26 cellular contexts compared by ENCODE assay signal in genomic region chr15:50365570-50365969, GRCh38. TPM values are rescaled to one million over a fixed set of nuclear protein-coding genes. Genes with fewer than 3 reads are reported as not detected.
DNase-seq lines count a peak whose midpoint lies in the region; ATAC-seq, FAIRE-seq and TF ChIP-seq lines count a peak whose summit lies in the region.
"Had no signal": no experiment of that assay in that cellular context is flagged by ENCODE, and none has a peak within 500 bp of the region (broad histone marks: within the 10 kb centered on the region; RNA-seq: fewer than 3 reads in every experiment).

No MANE protein-coding gene starts in this region.

- ATAC-seq in activated T-cell treated with anti-CD3 and anti-CD28 coated beads, Interleukin-2, amount 50 U/mL, for 72 hours (replicated peaks in 1 of 2), result no peak
- ATAC-seq in naive thymus-derived CD8-positive, alpha-beta T cell, result no peak
- ATAC-seq in GM21367 (IDR thresholded peaks at IDR 0.05; ENCODE audit: unreplicated experiment), result no peak
- ATAC-seq: GM23338, HepG2, PC-3 had no signal

- TF ChIP-seq CTCF in osteocyte (IDR thresholded peaks at IDR 0.05), result no peak

- DNase-seq in activated T-cell treated with anti-CD3 and anti-CD28 coated beads, Interleukin-2, amount 50 U/mL, for 72 hours, result no peak
- no peak for DNase-seq in activated T-cell treated with anti-CD3 and anti-CD28 coated beads, Interleukin-2, amount 50 U/mL, for 1 hour
- no peak for DNase-seq in activated naive CD8-positive, alpha-beta T cell treated with anti-CD3 and anti-CD28 coated beads for 36 hours
- no peak for DNase-seq in naive thymus-derived CD8-positive, alpha-beta T cell
- DNase-seq in NCI-H1105 treated with DMSO at 0.1 percent for 48 hours (lab: John Stamatoyannopoulos, UW) (no peak), GM12892 (ENCODE audit: insufficient read length) (no peak), osteocyte (ENCODE audit: extremely low spot score, unreplicated experiment) (no peak)
- DNase-seq: 8988T, C1 segment of cervical spinal cord, DMS53, GDM1, KBM-7, MM.1S, NCI-H1048, NCI-H1436, NCI-H187 treated with DMSO at 0.1 percent for 48 hours, NCI-H2107, NCI-H446 treated with DMSO at 0.1 percent for 48 hours, NCI-H526 treated with DMSO at 0.1 percent for 48 hours, PC-3, RPMI8226, SHP77 had no signal

- no peak for FAIRE-seq in GM12892 (lab: Jason Lieb, UNC)
- FAIRE-seq: D721Med, HepG2 had no signal

- POLR2A ChIA-PET in naive thymus-derived CD8-positive, alpha-beta T cell (lab: Charles Lee), result no interaction called here

- H3K27me3 Mint-ChIP-seq in activated T-cell treated with anti-CD3 and anti-CD28 coated beads, Interleukin-2, amount 50 U/mL, for 72 hours (ENCODE audit: low read depth), result no peaks in the 10 kb centered on the region
- no peaks in the 10 kb centered on the region for H3K27me3 Mint-ChIP-seq in activated naive CD8-positive, alpha-beta T cell treated with anti-CD3 and anti-CD28 coated beads for 36 hours
- H3K27me3 Mint-ChIP-seq in naive thymus-derived CD8-positive, alpha-beta T cell, result no peaks in the 10 kb centered on the region
- no peaks in the 10 kb centered on the region for H3K27me3 Mint-ChIP-seq in osteocyte (ENCODE audit: unreplicated experiment)

- H3K27ac Mint-ChIP-seq in activated T-cell treated with anti-CD3 and anti-CD28 coated beads, Interleukin-2, amount 50 U/mL, for 72 hours, result peak overlapping the region; percentile 38
- peak overlapping the region; percentile 37 for H3K27ac Mint-ChIP-seq in activated naive CD8-positive, alpha-beta T cell treated with anti-CD3 and anti-CD28 coated beads for 36 hours
- peak overlapping the region in 9 of 10 donors; percentile 24 to 91 (median 59) for H3K27ac Mint-ChIP-seq in naive thymus-derived CD8-positive, alpha-beta T cell
- H3K27ac Mint-ChIP-seq in osteocyte (ENCODE audit: unreplicated experiment), result no peak overlapping the region
- H3K27ac Mint-ChIP-seq: GM23338 had no signal

- H3K4me3 Mint-ChIP-seq in activated T-cell treated with anti-CD3 and anti-CD28 coated beads, Interleukin-2, amount 50 U/mL, for 72 hours, result no peak overlapping the region
- H3K4me3 Mint-ChIP-seq in activated naive CD8-positive, alpha-beta T cell treated with anti-CD3 and anti-CD28 coated beads for 36 hours, result no peak overlapping the region
- no peak overlapping the region for H3K4me3 Mint-ChIP-seq in naive thymus-derived CD8-positive, alpha-beta T cell
- no peak overlapping the region for H3K4me3 Mint-ChIP-seq in osteocyte (ENCODE audit: unreplicated experiment)
- H3K4me3 Mint-ChIP-seq: GM23338 had no signal

- peaks cover 11 to 22% of the 10 kb centered on the region in 2 donors for H3K36me3 Mint-ChIP-seq in activated T-cell treated with anti-CD3 and anti-CD28 coated beads, Interleukin-2, amount 50 U/mL, for 72 hours (ENCODE audit: insufficient read depth in 2 of 2)
- H3K36me3 Mint-ChIP-seq in activated naive CD8-positive, alpha-beta T cell treated with anti-CD3 and anti-CD28 coated beads for 36 hours, result peaks cover 38% of the 10 kb centered on the region
- peaks cover 0 to 54% (median 14%) of the 10 kb centered on the region in 3 donors for H3K36me3 Mint-ChIP-seq in naive thymus-derived CD8-positive, alpha-beta T cell
- peaks cover 15% of the 10 kb centered on the region for H3K36me3 Mint-ChIP-seq in osteocyte (ENCODE audit: unreplicated experiment)

- peaks cover 31% of the 10 kb centered on the region for H3K4me1 Mint-ChIP-seq in activated T-cell treated with anti-CD3 and anti-CD28 coated beads, Interleukin-2, amount 50 U/mL, for 72 hours (ENCODE audit: low read depth)
- H3K4me1 Mint-ChIP-seq in activated naive CD8-positive, alpha-beta T cell treated with anti-CD3 and anti-CD28 coated beads for 36 hours, result peaks cover 23% of the 10 kb centered on the region
- peaks cover 14 to 42% (median 27%) of the 10 kb centered on the region in 4 donors for H3K4me1 Mint-ChIP-seq in naive thymus-derived CD8-positive, alpha-beta T cell
- no peaks in the 10 kb centered on the region for H3K4me1 Mint-ChIP-seq in osteocyte (ENCODE audit: unreplicated experiment)
- H3K4me1 Mint-ChIP-seq: GM23338 had no signal

- no peak for TF ChIP-seq POLR2A in GM12892 (IDR thresholded peaks at IDR 0.05; ENCODE audit: low read depth, low read length)

- H3K9me3 Mint-ChIP-seq in activated T-cell treated with anti-CD3 and anti-CD28 coated beads, Interleukin-2, amount 50 U/mL, for 72 hours, result peaks cover 0 to 1% of the 10 kb centered on the region in 2 donors
- H3K9me3 Mint-ChIP-seq in activated naive CD8-positive, alpha-beta T cell treated with anti-CD3 and anti-CD28 coated beads for 36 hours, result no peaks in the 10 kb centered on the region
- no peaks in the 10 kb centered on the region for H3K9me3 Mint-ChIP-seq in naive thymus-derived CD8-positive, alpha-beta T cell
- H3K9me3 Mint-ChIP-seq in osteocyte (ENCODE audit: unreplicated experiment), result no peaks in the 10 kb centered on the region
- H3K9me3 Mint-ChIP-seq: GM23338 had no signal

RNA-seq across cellular contexts. Expression of gene GABPB1, which starts 10.6 kb away (rescaled TPM):
- total RNA-seq in activated T-cell treated with anti-CD3 and anti-CD28 coated beads, Interleukin-2, amount 50 U/mL, for 72 hours, result 10 to 100 TPM; 51.6 to 56.4 TPM
- 10 to 100 TPM; 40.3 to 43.6 TPM for total RNA-seq in activated naive CD8-positive, alpha-beta T cell treated with anti-CD3 and anti-CD28 coated beads for 36 hours
- total RNA-seq in naive thymus-derived CD8-positive, alpha-beta T cell, result 10 to 100 TPM; 23.4 to 29.9 TPM
- polyA plus RNA-seq in naive thymus-derived CD8-positive, alpha-beta T cell, result 10 to 100 TPM; 20.6 to 29.1 (median 25.1) TPM
- 28.9 TPM for polyA plus RNA-seq in GM12892 (2012; ENCODE audit: missing spikeins)
- 15.9 and 18.9 TPM in 2 replicates for total RNA-seq in osteocyte

RNA-seq across cellular contexts. Expression of gene USP8, which starts 58.6 kb away (rescaled TPM):
- 10 to 100 TPM; 52.7 to 64.5 TPM for total RNA-seq in activated T-cell treated with anti-CD3 and anti-CD28 coated beads, Interleukin-2, amount 50 U/mL, for 72 hours
- total RNA-seq in activated naive CD8-positive, alpha-beta T cell treated with anti-CD3 and anti-CD28 coated beads for 36 hours, result 10 to 100 TPM; 48.6 to 51.9 TPM
- 10 to 100 TPM; 62.1 to 72.0 TPM for total RNA-seq in naive thymus-derived CD8-positive, alpha-beta T cell
- polyA plus RNA-seq in naive thymus-derived CD8-positive, alpha-beta T cell, result 10 to 100 TPM; 27.5 to 29.7 (median 28.7) TPM
- 31.4 TPM for polyA plus RNA-seq in GM12892 (2012; ENCODE audit: missing spikeins)
- 55.3 and 60.3 TPM in 2 replicates for total RNA-seq in osteocyte
